In the genomic region with DNA sequence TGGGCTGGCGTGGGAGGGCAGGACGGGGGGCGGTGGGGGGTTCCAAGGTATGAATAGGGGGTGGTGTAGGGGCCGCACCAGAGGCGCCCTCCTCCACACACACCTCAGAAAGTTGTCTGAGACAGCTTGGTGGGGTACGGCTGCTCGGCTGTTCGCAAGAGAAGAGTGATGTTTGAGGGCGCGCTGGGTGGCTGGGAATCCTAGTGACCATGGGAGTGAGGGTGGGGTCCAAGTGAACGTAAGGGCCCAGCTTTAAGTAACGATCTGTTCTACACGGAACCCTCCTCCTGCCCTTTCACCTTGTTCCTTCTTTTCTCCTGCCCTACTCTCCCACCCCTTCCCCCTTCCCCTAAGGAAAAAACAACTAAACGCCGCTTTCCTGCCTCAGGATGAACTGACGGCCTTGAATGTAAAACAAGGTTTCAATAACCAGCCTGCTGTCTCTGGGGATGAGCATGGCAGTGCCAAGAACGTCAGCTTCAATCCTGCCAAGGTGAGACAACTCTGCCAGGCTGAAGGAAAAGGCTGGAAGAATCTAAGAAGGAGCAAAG, we compare ENCODE assay signal across 8 cellular contexts. TPM values are rescaled to one million over a fixed set of nuclear protein-coding genes. Genes with fewer than 3 reads are reported as not detected.
DNase-seq lines count a peak whose midpoint lies in the region; ATAC-seq, FAIRE-seq and TF ChIP-seq lines count a peak whose summit lies in the region.

No MANE protein-coding gene starts in this region.

- no peak for TF ChIP-seq CTCF in CD14-positive monocyte (IDR thresholded peaks at IDR 0.05)
- no peak for TF ChIP-seq CTCF in bronchial epithelial cell (IDR thresholded peaks at IDR 0.05; ENCODE audit: insufficient read depth, low read length, severe bottlenecking)

- H3K9me3 Mint-ChIP-seq in CD14-positive monocyte, result peaks cover 0 to 5% (median 2%) of the 10 kb centered on the region in 7 donors

- DNase-seq in CD14-positive monocyte (ENCODE audit: low spot score) (no peak), HTR-8/SVneo (ENCODE audit: insufficient read length, low spot score) (no peak), bronchial epithelial cell (ENCODE audit: low read depth) (no peak), lung microvascular endothelial cell (ENCODE audit: low read depth in 2 of 2) (peak; percentile 15 to 19), aorta (no peak), SKM-1 (lab: John Stamatoyannopoulos, UW; ENCODE audit: unreplicated experiment) (no peak)
- DNase-seq in stimulated activated CD4-positive, alpha-beta T cell treated with anti-CD3 and anti-CD28 coated beads, Interleukin-2, amount 100 ng/mL, for 24 hours, result no peak

- peak; percentile 27 for ATAC-seq in aorta (ENCODE audit: low FRiP score)
- no peak for ATAC-seq in HG02763 (IDR thresholded peaks at IDR 0.05; ENCODE audit: unreplicated experiment)

- H3K27me3 ChIP-seq in bronchial epithelial cell (ENCODE audit: control insufficient read depth, insufficient read depth, low read length) (no peaks in the 10 kb centered on the region), aorta (ENCODE audit: control insufficient read depth in 1 of 2, insufficient read depth in 2 of 2, low read length in 1 of 2) (no peaks in the 10 kb centered on the region)

- peaks cover 27 to 35% of the 10 kb centered on the region in 2 donors for H3K36me3 Mint-ChIP-seq in CD14-positive monocyte

- peaks cover 14% of the 10 kb centered on the region for H3K4me1 Mint-ChIP-seq in CD14-positive monocyte

- intact Hi-C loops in CD14-positive monocyte (cut with micrococcal nuclease), result loop anchor here in 1 of 2 donors (2.0 to 5.0 kb wide), 2 partner anchors 16 to 63 kb away; no protein-coding TSS in a partner anchor
- intact Hi-C loops in aorta (cut with DNase I), result no loop called here

- WGBS in aorta, 2 donors, result 0 to 25% methylated on average over 16 to 17 of the region's 17 CpGs

- H3K4me3 ChIP-seq in bronchial epithelial cell (ENCODE audit: low read depth, low read length) (peak overlapping the region; percentile 58), aorta (ENCODE audit: low read length in 2 of 2) (peak overlapping the region; percentile 37 to 79)

- H3K27me3 Mint-ChIP-seq in CD14-positive monocyte (ENCODE audit: low read depth in 3 of 3), result peaks cover 0 to 4% (median 0%) of the 10 kb centered on the region in 3 donors

- peak overlapping the region; percentile 79 to 86 for H3K4me3 Mint-ChIP-seq in CD14-positive monocyte

- no peak overlapping the region for H3K27ac ChIP-seq in aorta (ENCODE audit: low read depth in 1 of 2, low read length in 2 of 2)

- FAIRE-seq in HTR-8/SVneo (lab: Jason Lieb, UNC) (peak; percentile 74), bronchial epithelial cell (lab: Jason Lieb, UNC) (no peak)

- H3K4me1 ChIP-seq in aorta (ENCODE audit: control insufficient read depth in 1 of 2, insufficient read depth in 2 of 2, low read length in 2 of 2), result no peaks in the 10 kb centered on the region

- H3K36me3 ChIP-seq in bronchial epithelial cell (ENCODE audit: control insufficient read depth, insufficient read depth, low read length) (peaks cover 6% of the 10 kb centered on the region), aorta (ENCODE audit: control insufficient read depth in 1 of 2, insufficient read depth in 2 of 2, low read length in 1 of 2) (peaks cover 2 to 6% of the 10 kb centered on the region in 2 donors)

- no peaks in the 10 kb centered on the region for H3K9me3 ChIP-seq in aorta (ENCODE audit: control insufficient read depth, low read length)

- H3K27ac Mint-ChIP-seq in CD14-positive monocyte, result peak overlapping the region; percentile 40 to 96 (median 89)

RNA-seq across cellular contexts. Expression of a gene that starts 0.7 kb away (rescaled TPM):
- polyA plus RNA-seq in CD14-positive monocyte, result 1 to 10 TPM; 2.4 to 5.0 TPM
- total RNA-seq in bronchial epithelial cell, result 8.2 and 16.3 TPM in 2 replicates
- 23.8 and 30.0 TPM in 2 replicates for total RNA-seq in lung microvascular endothelial cell
- total RNA-seq in aorta, result 10 to 100 TPM; 51.5 to 68.4 TPM
- 10 to 100 TPM in 1 of 2 donors, 1 to 10 TPM in 1; 5.0 to 14.6 TPM for polyA plus RNA-seq in aorta

RNA-seq across cellular contexts. Expression of a gene that starts 7.7 kb away (rescaled TPM):
- polyA plus RNA-seq in CD14-positive monocyte (10 to 100 TPM; 48.3 to 94.5 TPM), aorta (1 to 10 TPM; 1.4 to 7.6 TPM)
- total RNA-seq in bronchial epithelial cell (0.26 TPM in 1 of 2 replicates, not detected in the other), lung microvascular endothelial cell (not detected in 2 replicates), aorta (1 to 10 TPM; 4.4 to 7.1 TPM)

RNA-seq across cellular contexts. Expression of a gene that starts 12.5 kb away (rescaled TPM):
- polyA plus RNA-seq in CD14-positive monocyte (not detected), aorta (under 1 TPM in 1 of 2 donors, not detected in 1; 0.26 TPM)
- total RNA-seq in bronchial epithelial cell (not detected in 2 replicates), lung microvascular endothelial cell (not detected in 2 replicates), aorta (not detected)

RNA-seq across cellular contexts. Expression of a gene that starts 23.4 kb away (rescaled TPM):
- polyA plus RNA-seq in CD14-positive monocyte, result 1 to 10 TPM; 1.4 to 1.5 TPM
- 3.2 and 6.8 TPM in 2 replicates for total RNA-seq in bronchial epithelial cell
- total RNA-seq in lung microvascular endothelial cell, result 5.2 and 11.7 TPM in 2 replicates
- total RNA-seq in aorta, result 10 to 100 TPM; 24.2 to 31.5 TPM
- 10 to 100 TPM; 18.1 to 29.8 TPM for polyA plus RNA-seq in aorta

RNA-seq across cellular contexts. Expression of a gene that starts 25.6 kb away (rescaled TPM):
- polyA plus RNA-seq in CD14-positive monocyte (under 1 TPM in 1 of 2 donors, not detected in 1; 0.05 TPM), aorta (1 to 10 TPM in 1 of 2 donors, under 1 TPM in 1; 0.63 to 1.2 TPM)
- total RNA-seq in bronchial epithelial cell (under 0.01 TPM in 2 replicates), lung microvascular endothelial cell (under 0.01 TPM in 2 replicates), aorta (1 to 10 TPM; 1.5 to 4.5 TPM)

Comparison
In these comparisons a context has a peak if more than half of its experiments do, and no peak if none do; other contexts are left out.
1. DNase-seq: peak in lung microvascular endothelial cell (2 of 2); none in CD14-positive monocyte (single experiment), HTR-8/SVneo (single experiment), bronchial epithelial cell (single experiment), aorta (0 of 2), SKM-1 (single experiment) and stimulated activated CD4-positive, alpha-beta T cell treated with anti-CD3 and anti-CD28 coated beads, Interleukin-2, amount 100 ng/mL, for 24 hours (0 of 2).